Comparison of ENCODE assay signal across 19 cellular contexts in the genomic region with DNA sequence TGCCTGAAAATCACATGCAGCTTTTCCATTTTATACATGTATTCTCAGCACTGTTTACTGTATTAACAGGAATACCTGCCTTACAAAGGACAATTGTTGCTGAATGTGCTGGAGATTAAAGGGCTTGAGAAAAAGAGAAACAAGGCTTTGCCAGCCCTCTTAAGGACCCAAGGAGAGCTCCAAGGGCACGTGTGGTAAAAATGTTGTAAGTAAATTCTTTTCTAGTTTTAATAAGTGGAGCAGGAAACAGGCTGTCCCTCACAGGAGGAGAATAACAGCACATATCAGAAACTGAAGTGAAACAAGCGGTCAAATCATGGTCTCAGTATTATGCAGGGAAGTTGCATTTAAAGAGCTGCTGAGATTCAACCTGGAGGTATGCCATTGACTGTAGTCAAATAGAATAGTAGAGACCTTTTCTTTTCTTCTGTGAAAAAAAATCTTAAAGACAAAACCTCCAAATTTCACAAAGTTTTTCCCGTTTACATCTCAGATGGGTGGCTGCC. TPM values are rescaled to one million over a fixed set of nuclear protein-coding genes. Genes with fewer than 3 reads are reported as not detected.
DNase-seq lines count a peak whose midpoint lies in the region; ATAC-seq, FAIRE-seq and TF ChIP-seq lines count a peak whose summit lies in the region.
"Had no signal": no experiment of that assay in that cellular context is flagged by ENCODE, and none has a peak within 500 bp of the region (broad histone marks: within the 10 kb centered on the region; RNA-seq: fewer than 3 reads in every experiment).

No MANE protein-coding gene starts in this region.

- H3K79me1 ChIP-seq in mesendoderm (ENCODE audit: low read length), result no peaks in the 10 kb centered on the region

- H3K18ac ChIP-seq in mesendoderm (ENCODE audit: low read length), result no peak overlapping the region

- H3K56ac ChIP-seq in mesendoderm (ENCODE audit: low read length), result no peak overlapping the region

- H3K27ac ChIP-seq in right cardiac atrium (ENCODE audit: low read length) (peak overlapping the region; percentile 17), right atrium auricular region (no peak overlapping the region), astrocyte (ENCODE audit: low read depth, low read length) (no peak overlapping the region), mesendoderm (ENCODE audit: low read depth, low read length) (no peak overlapping the region)

- no peak overlapping the region for H4K5ac ChIP-seq in mesendoderm (ENCODE audit: low read length)

- no peak overlapping the region for H2BK15ac ChIP-seq in mesendoderm (replicated peaks; ENCODE audit: low read depth)

- no peak overlapping the region for H3K4ac ChIP-seq in mesendoderm (ENCODE audit: low read depth, low read length)

- H3K36me3 Mint-ChIP-seq in astrocyte (ENCODE audit: low read depth, unreplicated experiment), result peaks cover 31% of the 10 kb centered on the region
- H3K36me3 Mint-ChIP-seq: activated naive CD8-positive, alpha-beta T cell treated with anti-CD3 and anti-CD28 coated beads for 36 hours; CD4-positive, CD25-positive, alpha-beta regulatory T cell had no signal

- no peak overlapping the region for H2BK5ac ChIP-seq in mesendoderm (ENCODE audit: low read length)

- peak overlapping the region; percentile 65 for H4K8ac ChIP-seq in mesendoderm (ENCODE audit: low read depth, low read length)

- H3K4me1 ChIP-seq in right cardiac atrium (ENCODE audit: control insufficient read depth, insufficient read depth, low read length) (peaks cover 13% of the 10 kb centered on the region), right atrium auricular region (peaks cover 0 to 54% of the 10 kb centered on the region in 2 donors), astrocyte (ENCODE audit: insufficient read depth, low read length) (peaks cover 34% of the 10 kb centered on the region), mesendoderm (ENCODE audit: control insufficient read depth, low read depth, low read length) (no peaks in the 10 kb centered on the region)
- H3K4me1 ChIP-seq: prostate gland had no signal

- no peak for DNase-seq in right cardiac atrium
- no peak for DNase-seq in right atrium auricular region (ENCODE audit: low spot score)
- DNase-seq in astrocyte (ENCODE audit: low read depth), result no peak
- no peak for DNase-seq in mesendoderm
- DNase-seq in SIG-M5 treated with dmso at 0.1 percent for 504 hours (lab: John Stamatoyannopoulos, UW; ENCODE audit: unreplicated experiment), result no peak
- no peak for DNase-seq in HT-29 (ENCODE audit: low spot score)
- DNase-seq: activated CD4-positive, alpha-beta memory T cell treated with anti-CD3 and anti-CD28 coated beads, Interleukin-2, amount 10 ng/mL, durations not matched to agents 7 days and 5 days; activated naive CD8-positive, alpha-beta T cell treated with anti-CD3 and anti-CD28 coated beads for 36 hours; activated T-cell treated with anti-CD3 and anti-CD28 coated beads, Interleukin-2, amount 50 U/mL, for 48 hours; CD4-positive, CD25-positive, alpha-beta regulatory T cell; DMS79 treated with DMSO at 0.1 percent for 48 hours; effector memory CD8-positive, alpha-beta T cell; MG63; NCI-H2081; NCI-H524 had no signal

- H2AFZ ChIP-seq in astrocyte (ENCODE audit: low read depth, low read length), result no peak overlapping the region

- H3K9ac ChIP-seq in astrocyte (ENCODE audit: low read length) (no peak overlapping the region), mesendoderm (ENCODE audit: low read length) (no peak overlapping the region)

- H3K36me3 ChIP-seq in right atrium auricular region (no peaks in the 10 kb centered on the region), astrocyte (ENCODE audit: insufficient read depth, low read length) (peaks cover 26% of the 10 kb centered on the region), mesendoderm (ENCODE audit: control insufficient read depth, insufficient read depth, low read length) (no peaks in the 10 kb centered on the region)
- H3K36me3 ChIP-seq: MG63, prostate gland had no signal

- H3K4me3 Mint-ChIP-seq in astrocyte (ENCODE audit: unreplicated experiment), result peak overlapping the region; percentile 40
- H3K4me3 Mint-ChIP-seq: activated CD4-positive, alpha-beta memory T cell treated with anti-CD3 and anti-CD28 coated beads, Interleukin-2, amount 10 ng/mL, durations not matched to agents 7 days and 5 days; activated naive CD8-positive, alpha-beta T cell treated with anti-CD3 and anti-CD28 coated beads for 36 hours; CD4-positive, CD25-positive, alpha-beta regulatory T cell; effector memory CD8-positive, alpha-beta T cell; stimulated activated naive CD8-positive, alpha-beta T cell treated with anti-CD3 and anti-CD28 coated beads, Interleukin-15, Interleukin-2, amounts not matched to agents 100 ng/mL and 50 ng/mL, for 24 hours had no signal

- H3K4me1 Mint-ChIP-seq in astrocyte (ENCODE audit: low read depth, unreplicated experiment), result peaks cover 70% of the 10 kb centered on the region
- H3K4me1 Mint-ChIP-seq: activated CD4-positive, alpha-beta memory T cell treated with anti-CD3 and anti-CD28 coated beads, Interleukin-2, amount 10 ng/mL, durations not matched to agents 7 days and 5 days; activated naive CD8-positive, alpha-beta T cell treated with anti-CD3 and anti-CD28 coated beads for 36 hours; CD4-positive, CD25-positive, alpha-beta regulatory T cell had no signal

- H3K27ac Mint-ChIP-seq in astrocyte (ENCODE audit: unreplicated experiment), result peak overlapping the region; percentile 71
- H3K27ac Mint-ChIP-seq: activated CD4-positive, alpha-beta memory T cell treated with anti-CD3 and anti-CD28 coated beads, Interleukin-2, amount 10 ng/mL, durations not matched to agents 7 days and 5 days; activated naive CD8-positive, alpha-beta T cell treated with anti-CD3 and anti-CD28 coated beads for 36 hours; CD4-positive, CD25-positive, alpha-beta regulatory T cell; effector memory CD8-positive, alpha-beta T cell; stimulated activated naive CD8-positive, alpha-beta T cell treated with anti-CD3 and anti-CD28 coated beads, Interleukin-15, Interleukin-2, amounts not matched to agents 100 ng/mL and 50 ng/mL, for 24 hours had no signal

- H3K79me2 ChIP-seq in astrocyte (ENCODE audit: insufficient read depth, low read length) (peaks cover 92% of the 10 kb centered on the region), mesendoderm (ENCODE audit: control insufficient read depth, insufficient read depth, low read length) (no peaks in the 10 kb centered on the region)

- intact Hi-C loops in right cardiac atrium (cut with DNase I), result no loop called here

- 25% methylated on average over 3 of the region's 3 CpGs for WGBS in right cardiac atrium
- no CpG with 5 or more reads among the region's 3 CpGs for WGBS in mesendoderm (ENCODE audit: extremely low coverage, insufficient coverage, low lambda C conversion rate)

- H3K27me3 ChIP-seq in right cardiac atrium (ENCODE audit: control insufficient read depth, insufficient read depth), result no peaks in the 10 kb centered on the region
- H3K27me3 ChIP-seq in right atrium auricular region, result no peaks in the 10 kb centered on the region
- no peaks in the 10 kb centered on the region for H3K27me3 ChIP-seq in astrocyte (ENCODE audit: insufficient read depth, low read length)
- peaks cover 1% of the 10 kb centered on the region for H3K27me3 ChIP-seq in mesendoderm (ENCODE audit: insufficient read depth, low read length, poor library complexity)
- H3K27me3 ChIP-seq: MG63 had no signal

- no peak overlapping the region for H2AK5ac ChIP-seq in mesendoderm (ENCODE audit: low read length)

- no peak overlapping the region for H3K4me3 ChIP-seq in right cardiac atrium (ENCODE audit: low read length)
- H3K4me3 ChIP-seq in right atrium auricular region, result no peak overlapping the region
- no peak overlapping the region for H3K4me3 ChIP-seq in astrocyte (ENCODE audit: insufficient read depth, low read depth, low read length)
- H3K4me3 ChIP-seq in mesendoderm (ENCODE audit: low read length), result no peak overlapping the region
- H3K4me3 ChIP-seq: MG63, prostate gland had no signal

- H3K23ac ChIP-seq in mesendoderm (ENCODE audit: low read length), result no peak overlapping the region

- H3K27me3 Mint-ChIP-seq in astrocyte (ENCODE audit: low read depth, unreplicated experiment), result no peaks in the 10 kb centered on the region

- H2BK120ac ChIP-seq in mesendoderm (ENCODE audit: low read depth, low read length), result no peak overlapping the region

- peaks cover 3% of the 10 kb centered on the region for H3K9me3 Mint-ChIP-seq in astrocyte (ENCODE audit: unreplicated experiment)
- H3K9me3 Mint-ChIP-seq: activated CD4-positive, alpha-beta memory T cell treated with anti-CD3 and anti-CD28 coated beads, Interleukin-2, amount 10 ng/mL, durations not matched to agents 7 days and 5 days; activated naive CD8-positive, alpha-beta T cell treated with anti-CD3 and anti-CD28 coated beads for 36 hours; CD4-positive, CD25-positive, alpha-beta regulatory T cell; effector memory CD8-positive, alpha-beta T cell; stimulated activated naive CD8-positive, alpha-beta T cell treated with anti-CD3 and anti-CD28 coated beads, Interleukin-15, Interleukin-2, amounts not matched to agents 100 ng/mL and 50 ng/mL, for 24 hours had no signal

- FAIRE-seq in astrocyte (lab: Jason Lieb, UNC), result no peak

- no peaks in the 10 kb centered on the region for H4K20me1 ChIP-seq in astrocyte (ENCODE audit: insufficient read depth, low read length)

- H3K9me3 ChIP-seq in right cardiac atrium (ENCODE audit: control insufficient read depth, low read length) (no peaks in the 10 kb centered on the region), right atrium auricular region (no peaks in the 10 kb centered on the region), astrocyte (ENCODE audit: insufficient read depth, low read depth, low read length) (no peaks in the 10 kb centered on the region)
- H3K9me3 ChIP-seq: MG63, prostate gland had no signal

- TF ChIP-seq CTCF in right atrium auricular region (IDR thresholded peaks at IDR 0.05) (no peak), astrocyte (IDR thresholded peaks at IDR 0.05; ENCODE audit: insufficient read depth, low read depth, low read length) (no peak)

- no peak overlapping the region for H3K4me2 ChIP-seq in astrocyte (ENCODE audit: low read length)
- no peak overlapping the region for H3K4me2 ChIP-seq in mesendoderm (ENCODE audit: low read length)

- ATAC-seq in right cardiac atrium (no peak), GM21423 (IDR thresholded peaks at IDR 0.05; ENCODE audit: unreplicated experiment) (no peak), GM19463 (IDR thresholded peaks at IDR 0.05; ENCODE audit: unreplicated experiment) (no peak)
- ATAC-seq: effector memory CD8-positive, alpha-beta T cell had no signal

RNA-seq across cellular contexts. Expression of gene IGFBP7, which starts 18.5 kb away (rescaled TPM):
- total RNA-seq in right cardiac atrium (100 to 1,000 TPM; 813 to 983 (median 905) TPM), right atrium auricular region (100 to 1,000 TPM; 866 to 898 TPM), astrocyte (930 and 1,304 TPM in 2 replicates)
- polyA plus RNA-seq in right cardiac atrium, result 809 TPM
- polyA plus RNA-seq in mesendoderm (2013, experiment 1 of 2), result 3.1 TPM
- 3.3 TPM for polyA plus RNA-seq in mesendoderm (2013, experiment 2 of 2)
- not detected in 2 replicates for total RNA-seq in HT-29 (2014; rRNA removed; shearing (Covaris generic))
- total RNA-seq: activated CD4-positive, alpha-beta memory T cell treated with anti-CD3 and anti-CD28 coated beads, Interleukin-2, amount 10 ng/mL, durations not matched to agents 7 days and 5 days; activated naive CD8-positive, alpha-beta T cell treated with anti-CD3 and anti-CD28 coated beads for 36 hours had no signal

Comparison
In these comparisons a context has a peak if more than half of its experiments do, and no peak if none do; other contexts are left out.
1. RNA of gene IGFBP7, which starts 18.5 kb away (total RNA-seq): 813 to 983 TPM in right cardiac atrium, 930 to 1,304 TPM in astrocyte and 866 to 898 TPM in right atrium auricular region; not detected in HT-29; every median in the first group is over 100 times any median in the second.